18 cellular contexts compared by ENCODE assay signal in genomic region chr16:2427526-2427925, GRCh38. TPM values are rescaled to one million over a fixed set of nuclear protein-coding genes. Genes with fewer than 3 reads are reported as not detected.
A peak's percentile ranks its signal among the peaks of the same experiment; 100 is the strongest.
DNase-seq lines count a peak whose midpoint lies in the region; ATAC-seq, FAIRE-seq and TF ChIP-seq lines count a peak whose summit lies in the region.
"Had no signal": no experiment of that assay in that cellular context is flagged by ENCODE, and none has a peak within 500 bp of the region (broad histone marks: within the 10 kb centered on the region; RNA-seq: fewer than 3 reads in every experiment).

No MANE protein-coding gene starts in this region.

- peak overlapping the region; percentile 53; the same call in 1 of the 2 replicates for H2AK5ac ChIP-seq in H1 (ENCODE audit: low read depth, low read length)

- peaks cover 8 to 11% of the 10 kb centered on the region in 2 experiments for H4K20me1 ChIP-seq in H1 (replicated peaks in 1 of 2; ENCODE audit: control insufficient read depth in 1 of 2, insufficient read depth in 2 of 2, low read length in 2 of 2)

- WGBS in H1 (ENCODE audit: extremely low coverage in 1 of 2, insufficient coverage in 1 of 2, insufficient read length in 1 of 2, insufficient replicate concordance in 2 of 2, low coverage in 1 of 2, low lambda C conversion rate in 2 of 2, missing lambda C conversion rate in 1 of 2), 2 experiments = 88% methylated on average over 4 of the region's 4 CpGs; no CpG with 5 or more reads in 1 of the 2 experiments

- no peak overlapping the region for H4K5ac ChIP-seq in H1 (ENCODE audit: insufficient read length, low read depth, low read length)

- no peak overlapping the region for H4K91ac ChIP-seq in H1 (replicated peaks; ENCODE audit: insufficient read length, low read length)

- TF ChIP-seq POLR2A in H1 (IDR thresholded peaks at IDR 0.05; ENCODE audit: control extremely low read depth in 1 of 2, low read depth in 2 of 2, low read length in 2 of 2) = no peak

- 0 out of 2 replicates have a peak, but pooled peaks cover 6% of the 10 kb centered on the region for H3K79me1 ChIP-seq in H1 (ENCODE audit: low read depth, low read length)

- H3K79me2 ChIP-seq in H1 (ENCODE audit: control insufficient read depth in 1 of 2, insufficient read depth in 2 of 2, low read length in 2 of 2) = peaks cover 0 to 15% of the 10 kb centered on the region in 2 experiments; a peak in 2 of 4 replicates

- peak overlapping the region in 1 of 2 experiments; percentile 51; a peak in 1 of 4 replicates for H3K4me2 ChIP-seq in H1 (ENCODE audit: insufficient read depth in 1 of 2, low read depth in 2 of 2, low read length in 2 of 2)

- no TSS peak for BruUV-seq in Panc1 (replicated peaks; lab: Mats Ljungman, UMichigan)

- H4K8ac ChIP-seq in H1 (ENCODE audit: extremely low read depth, insufficient read depth, low read length) = no peak overlapping the region

- peaks cover 4% of the 10 kb centered on the region for H3K27me3 Mint-ChIP-seq in activated naive CD4-positive, alpha-beta T cell treated with anti-CD3 and anti-CD28 coated beads for 36 hours (ENCODE audit: low read depth)
- peaks cover 7% of the 10 kb centered on the region for H3K27me3 Mint-ChIP-seq in stimulated activated naive CD8-positive, alpha-beta T cell treated with anti-CD3 and anti-CD28 coated beads, Interleukin-15, amount 100 ng/mL, for 72 hours

- H3K4me3 Mint-ChIP-seq in activated naive CD4-positive, alpha-beta T cell treated with anti-CD3 and anti-CD28 coated beads for 36 hours = peak overlapping the region; percentile 87
- peak overlapping the region; percentile 56 to 97 for H3K4me3 Mint-ChIP-seq in stimulated activated naive CD8-positive, alpha-beta T cell treated with anti-CD3 and anti-CD28 coated beads, Interleukin-15, amount 100 ng/mL, for 72 hours

- H3K9me3 ChIP-seq in Panc1 (ENCODE audit: control insufficient read depth, insufficient read depth, low read depth, low read length) = no peaks in the 10 kb centered on the region
- no peaks in the 10 kb centered on the region for H3K9me3 ChIP-seq in H1 (ENCODE audit: insufficient read depth in 2 of 2, low read depth in 1 of 2, low read length in 1 of 2)
- H3K9me3 ChIP-seq: gastroesophageal sphincter had no signal

- H3K4me1 Mint-ChIP-seq in activated naive CD4-positive, alpha-beta T cell treated with anti-CD3 and anti-CD28 coated beads for 36 hours (ENCODE audit: low read depth) = peaks cover 17% of the 10 kb centered on the region
- H3K4me1 Mint-ChIP-seq in stimulated activated naive CD8-positive, alpha-beta T cell treated with anti-CD3 and anti-CD28 coated beads, Interleukin-15, amount 100 ng/mL, for 72 hours = peaks cover 37% of the 10 kb centered on the region

- H3K9ac ChIP-seq in H1 (replicated peaks in 1 of 4; ENCODE audit: extremely low read depth in 1 of 4, low read depth in 3 of 4, low read length in 3 of 4) = no peak overlapping the region

- H3K4me1 ChIP-seq in Panc1 (ENCODE audit: control insufficient read depth, insufficient read depth, low read length) = peaks cover 19% of the 10 kb centered on the region
- peaks cover 0 to 13% (median 6%) of the 10 kb centered on the region in 4 experiments; a peak in 5 of 7 replicates for H3K4me1 ChIP-seq in H1 (replicated peaks in 1 of 4; ENCODE audit: control insufficient read depth in 3 of 4, insufficient read depth in 4 of 4, low read length in 3 of 4)

- H3K27ac ChIP-seq in Panc1 (ENCODE audit: low read length) = peak overlapping the region; percentile 91
- H3K27ac ChIP-seq in H1 (ENCODE audit: low read depth, low read length) = no peak overlapping the region

- H2AFZ ChIP-seq in H1 (ENCODE audit: low read length) = no peak overlapping the region

- no peak overlapping the region for H2BK120ac ChIP-seq in H1 (replicated peaks; ENCODE audit: low read depth, low read length)

- H2BK5ac ChIP-seq in H1 (ENCODE audit: low read depth, low read length) = no peak overlapping the region

- H3K36me3 Mint-ChIP-seq in activated naive CD4-positive, alpha-beta T cell treated with anti-CD3 and anti-CD28 coated beads for 36 hours (ENCODE audit: low read depth) = peaks cover 23% of the 10 kb centered on the region

- POLR2A ChIA-PET in Panc1 (lab: Charles Lee) (no interaction called here), H1 (lab: Charles Lee; ENCODE audit: partially characterized antibody) (interaction anchor here (0.8 to 2.2 kb wide), 10 partner anchors 31 to 179 kb away, joined by 3 to 9 read pairs (median 3); partner anchors contain the start of genes ATP6V0C, ECI1 and TBC1D24), GM10248 (lab: Yijun Ruan, JAX) (no interaction called here)

- H3K9me3 Mint-ChIP-seq in activated naive CD4-positive, alpha-beta T cell treated with anti-CD3 and anti-CD28 coated beads for 36 hours = no peaks in the 10 kb centered on the region
- no peaks in the 10 kb centered on the region for H3K9me3 Mint-ChIP-seq in stimulated activated naive CD8-positive, alpha-beta T cell treated with anti-CD3 and anti-CD28 coated beads, Interleukin-15, amount 100 ng/mL, for 72 hours

- no peak for TF ChIP-seq CTCF in Panc1 (IDR thresholded peaks at IDR 0.05)
- no peak for TF ChIP-seq CTCF in H1 (IDR thresholded peaks at IDR 0.05; ENCODE audit: control extremely low read depth in 1 of 3, insufficient read depth in 1 of 3, low read depth in 1 of 3, low read length in 3 of 3)
- no peak for TF ChIP-seq CTCF in GM10248 (IDR thresholded peaks at IDR 0.05; ENCODE audit: control extremely low read depth, extremely low read depth, low read depth, missing control alignments)

- 0 out of 2 replicates have a peak overlapping the region, but pooled peaks have one; percentile 46 for H2BK15ac ChIP-seq in H1 (ENCODE audit: low read length)

- H3K18ac ChIP-seq in H1 (ENCODE audit: extremely low read depth, low read length) = no peak overlapping the region

- peaks cover 15% of the 10 kb centered on the region for H3K36me3 ChIP-seq in Panc1 (ENCODE audit: control insufficient read depth, insufficient read depth, low read length)
- H3K36me3 ChIP-seq in H1 (ENCODE audit: control insufficient read depth in 2 of 4, insufficient read depth in 4 of 4, low read length in 3 of 4) = peaks cover 6 to 10% (median 8%) of the 10 kb centered on the region in 4 experiments
- H3K36me3 ChIP-seq: gastroesophageal sphincter had no signal

- H3K14ac ChIP-seq in H1 (ENCODE audit: insufficient read length) = no peak overlapping the region

- no peak for DNase-seq in activated naive CD4-positive, alpha-beta T cell treated with anti-CD3 and anti-CD28 coated beads for 36 hours
- DNase-seq in activated naive CD4-positive, alpha-beta T cell treated with anti-CD3 and anti-CD28 coated beads, Interleukin-2, amount 50 U/mL, for 16 hours = no peak
- DNase-seq in Panc1 (ENCODE audit: low read depth, low spot score) = no peak
- no peak for DNase-seq in H1 (ENCODE audit: low read depth in 1 of 2, low spot score in 2 of 2)
- no peak for DNase-seq in stimulated activated naive CD8-positive, alpha-beta T cell treated with anti-CD3 and anti-CD28 coated beads, Interleukin-15, amount 100 ng/mL, for 72 hours
- DNase-seq in NCI-H1417 (lab: John Stamatoyannopoulos, UW) = no peak
- DNase-seq in GM10248 (ENCODE audit: extremely low spot score) = no peak
- DNase-seq: activated CD8-positive, alpha-beta memory T cell treated with anti-CD3 and anti-CD28 coated beads, Interleukin-2, amount 50 U/mL, for 4 hours; NCI-H1436; NCI-H510A; stimulated activated CD8-positive, alpha-beta memory T cell treated with anti-CD3 and anti-CD28 coated beads, Interleukin-4, amount 100 ng/mL, for 48 hours; T1000 had no signal

- in situ Hi-C loops in Panc1 (cut with HindIII; ENCODE audit: low pct_unique_long_range_greater_than_20kb, low sequenced_read_pairs) = no loop called here

- H2BK20ac ChIP-seq in H1 (ENCODE audit: low read length) = no peak overlapping the region

- H3K4me3 ChIP-seq in Panc1 (ENCODE audit: low read depth in 2 of 2, low read length in 2 of 2) (no peak overlapping the region), H1 (ENCODE audit: extremely low read depth in 1 of 4, insufficient read depth in 2 of 4, low read depth in 3 of 4, low read length in 4 of 4) (no peak overlapping the region)
- H3K4me3 ChIP-seq: gastroesophageal sphincter had no signal

- peak overlapping the region; percentile 40 for H3K4ac ChIP-seq in H1 (replicated peaks; ENCODE audit: insufficient read length, low read depth, low read length)

- CTCF ChIA-PET in activated naive CD4-positive, alpha-beta T cell treated with anti-CD3 and anti-CD28 coated beads for 36 hours (lab: Charles Lee) = no interaction called here
- CTCF ChIA-PET in Panc1 (lab: Charles Lee) = interaction anchor here (1.0 kb wide), 1 partner anchor 15 kb away, joined by 3 read pairs; no protein-coding TSS in a partner anchor
- CTCF ChIA-PET in H1 (lab: Charles Lee; ENCODE audit: partially characterized antibody) = interaction anchor here (0.7 to 2.8 kb wide), 10 partner anchors 14 to 189 kb away, joined by 3 to 9 read pairs (median 3); partner anchors contain the start of gene ECI1
- CTCF ChIA-PET in GM10248 (lab: Yijun Ruan, JAX) = interaction anchor here (0.9 to 1.7 kb wide), 5 partner anchors 9 to 87 kb away, joined by 3 to 7 read pairs (median 3); no protein-coding TSS in a partner anchor

- TF ChIP-seq EP300 in H1 (IDR thresholded peaks at IDR 0.05; ENCODE audit: borderline replicate concordance in 1 of 2, low read depth in 2 of 2, low read length in 2 of 2) = no peak

- ATAC-seq in Panc1 (no peak), GM21390 (IDR thresholded peaks at IDR 0.05; ENCODE audit: unreplicated experiment) (no peak)
- no peak for ATAC-seq in stimulated activated naive CD8-positive, alpha-beta T cell treated with anti-CD3 and anti-CD28 coated beads, Interleukin-15, amount 100 ng/mL, for 72 hours
- ATAC-seq: gastroesophageal sphincter had no signal

- no peak for FAIRE-seq in H1 (lab: Jason Lieb, UNC)
- FAIRE-seq: islet of Langerhans, urothelium cell line had no signal

- H3K27me3 ChIP-seq in Panc1 (ENCODE audit: control insufficient read depth, insufficient read depth, low read length) = no peaks in the 10 kb centered on the region
- H3K27me3 ChIP-seq in H1 (replicated peaks in 1 of 4; ENCODE audit: control insufficient read depth in 3 of 4, extremely low read depth in 1 of 4, insufficient read depth in 3 of 4, low read length in 3 of 4) = peaks cover 0 to 9% (median 2%) of the 10 kb centered on the region in 4 experiments; a peak in 2 of 7 replicates
- H3K27me3 ChIP-seq: gastroesophageal sphincter had no signal

- no peak overlapping the region for H3K23ac ChIP-seq in H1 (ENCODE audit: insufficient read length)

- no peak for TF ChIP-seq RAD21 in H1 (IDR thresholded peaks at IDR 0.05 in 1 of 2, conservative IDR thresholded peaks at IDR 0.05 in 1 of 2; ENCODE audit: low read depth in 2 of 2, low read length in 2 of 2)

- peaks cover 12% of the 10 kb centered on the region; the same call in 1 of the 2 replicates for H3K23me2 ChIP-seq in H1 (ENCODE audit: low read depth, low read length)

- no peak overlapping the region for H3K56ac ChIP-seq in H1 (replicated peaks; ENCODE audit: insufficient read length, low read depth, low read length)

- H2BK12ac ChIP-seq in H1 (ENCODE audit: low read depth, low read length) = peak overlapping the region; percentile 39; the same call in 1 of the 2 replicates

- H3K27ac Mint-ChIP-seq in activated naive CD4-positive, alpha-beta T cell treated with anti-CD3 and anti-CD28 coated beads for 36 hours = no peak overlapping the region
- H3K27ac Mint-ChIP-seq in stimulated activated naive CD8-positive, alpha-beta T cell treated with anti-CD3 and anti-CD28 coated beads, Interleukin-15, amount 100 ng/mL, for 72 hours = no peak overlapping the region

- intact Hi-C loops in activated naive CD4-positive, alpha-beta T cell treated with anti-CD3 and anti-CD28 coated beads for 36 hours (cut with micrococcal nuclease) = loop anchor here (5.0 to 10.0 kb wide), 2 partner anchors 45 to 213 kb away; partner anchors contain the start of genes BRICD5, NTN3 and PGP
- intact Hi-C loops in Panc1 (cut with micrococcal nuclease; ENCODE audit: unreplicated experiment) = no loop called here

RNA-seq across cellular contexts. Expression of gene CCNF, which starts 1.7 kb away (rescaled TPM):
- total RNA-seq in activated naive CD4-positive, alpha-beta T cell treated with anti-CD3 and anti-CD28 coated beads for 36 hours = 10 to 100 TPM; 73.5 to 74.5 TPM
- 35.8 TPM for total RNA-seq in Panc1 (2021; ENCODE audit: unreplicated experiment)
- 17.6 TPM for polyA plus RNA-seq in Panc1 (2012; ENCODE audit: insufficient read length)
- 54.3 and 55.9 TPM in 2 replicates for total RNA-seq in H1 (2021; fragmentation: NEBNext Ultra II Directional; extraction: Animal tissue kit (Norgen Biotek cat#: 25700))
- 15.4 and 25.5 TPM in 2 replicates for polyA plus RNA-seq in H1 (2011; rRNA removed)
- polyA plus RNA-seq in H1 (2011; cell fraction: cytosol; rRNA removed) = 19.4 TPM
- 33.2 TPM for polyA plus RNA-seq in H1 (2011; cell fraction: nucleus; rRNA removed)
- polyA plus RNA-seq in H1 (2012, experiment 1 of 2) = 28.0 to 37.5 TPM (median 33.7 TPM) in 4 replicates
- 38.2 TPM for polyA plus RNA-seq in H1 (2012, experiment 2 of 2)
- polyA plus RNA-seq in H1 (2013, experiment 1 of 2) = 21.7 TPM
- 21.4 TPM for polyA plus RNA-seq in H1 (2013, experiment 2 of 2)
- polyA minus RNA-seq in H1 (2011; rRNA and poly(A)+ RNA removed) = 41.3 and 59.4 TPM in 2 replicates
- polyA minus RNA-seq in H1 (2011; cell fraction: cytosol; rRNA and poly(A)+ RNA removed) = 33.2 TPM
- 36.2 TPM for polyA minus RNA-seq in H1 (2011; cell fraction: nucleus; rRNA and poly(A)+ RNA removed)

RNA-seq across cellular contexts. Expression of gene TEDC2, which starts 32.4 kb away (rescaled TPM):
- total RNA-seq in activated naive CD4-positive, alpha-beta T cell treated with anti-CD3 and anti-CD28 coated beads for 36 hours = 10 to 100 TPM; 24.2 to 24.8 TPM
- total RNA-seq in Panc1 (2021; ENCODE audit: unreplicated experiment) = 25.0 TPM
- 18.1 TPM for polyA plus RNA-seq in Panc1 (2012; ENCODE audit: insufficient read length)
- total RNA-seq in H1 (2021; fragmentation: NEBNext Ultra II Directional; extraction: Animal tissue kit (Norgen Biotek cat#: 25700)) = 54.2 and 54.6 TPM in 2 replicates
- 55.6 and 71.2 TPM in 2 replicates for polyA plus RNA-seq in H1 (2011; rRNA removed)
- polyA plus RNA-seq in H1 (2011; cell fraction: cytosol; rRNA removed) = 57.9 TPM
- polyA plus RNA-seq in H1 (2011; cell fraction: nucleus; rRNA removed) = 227 TPM
- 41.6 to 54.3 TPM (median 48.8 TPM) in 4 replicates for polyA plus RNA-seq in H1 (2012, experiment 1 of 2)
- 45.5 TPM for polyA plus RNA-seq in H1 (2012, experiment 2 of 2)
- polyA plus RNA-seq in H1 (2013, experiment 1 of 2) = 32.6 TPM
- polyA plus RNA-seq in H1 (2013, experiment 2 of 2) = 32.0 TPM
- polyA minus RNA-seq in H1 (2011; rRNA and poly(A)+ RNA removed) = 17.1 and 20.1 TPM in 2 replicates
- polyA minus RNA-seq in H1 (2011; cell fraction: cytosol; rRNA and poly(A)+ RNA removed) = 27.2 TPM
- 66.0 TPM for polyA minus RNA-seq in H1 (2011; cell fraction: nucleus; rRNA and poly(A)+ RNA removed)
- total RNA-seq: mononuclear cell had no signal

RNA-seq across cellular contexts. Expression of gene NTN3, which starts 43.6 kb away (rescaled TPM):
- total RNA-seq in activated naive CD4-positive, alpha-beta T cell treated with anti-CD3 and anti-CD28 coated beads for 36 hours = not detected
- total RNA-seq in Panc1 (2021; ENCODE audit: unreplicated experiment) = 3.2 TPM
- 2.3 TPM for polyA plus RNA-seq in Panc1 (2012; ENCODE audit: insufficient read length)
- 0.34 and 0.52 TPM in 2 replicates for total RNA-seq in H1 (2021; fragmentation: NEBNext Ultra II Directional; extraction: Animal tissue kit (Norgen Biotek cat#: 25700))
- 0.30 and 0.74 TPM in 2 replicates for polyA plus RNA-seq in H1 (2011; rRNA removed)
- polyA plus RNA-seq in H1 (2011; cell fraction: cytosol; rRNA removed) = 0.32 TPM
- polyA plus RNA-seq in H1 (2011; cell fraction: nucleus; rRNA removed) = 2.5 TPM
- 0.08 to 0.20 TPM (median 0.08 TPM) in 3 of 4 replicates, not detected in the other for polyA plus RNA-seq in H1 (2012, experiment 1 of 2)
- 0.10 TPM for polyA plus RNA-seq in H1 (2012, experiment 2 of 2)
- 0.10 TPM for polyA plus RNA-seq in H1 (2013, experiment 1 of 2)
- polyA plus RNA-seq in H1 (2013, experiment 2 of 2) = 0.15 TPM
- 0.13 and 0.46 TPM in 2 replicates for polyA minus RNA-seq in H1 (2011; rRNA and poly(A)+ RNA removed)
- polyA minus RNA-seq in H1 (2011; cell fraction: cytosol; rRNA and poly(A)+ RNA removed) = 1.1 TPM
- polyA minus RNA-seq in H1 (2011; cell fraction: nucleus; rRNA and poly(A)+ RNA removed) = 4.2 TPM
- total RNA-seq: gastroesophageal sphincter, mononuclear cell, pulmonary artery endothelial cell had no signal

RNA-seq across cellular contexts. Expression of gene TBC1D24, which starts 47.4 kb away (rescaled TPM):
- total RNA-seq in activated naive CD4-positive, alpha-beta T cell treated with anti-CD3 and anti-CD28 coated beads for 36 hours = 1 to 10 TPM; 8.1 to 8.6 TPM
- total RNA-seq in Panc1 (2021; ENCODE audit: unreplicated experiment) = 26.7 TPM
- polyA plus RNA-seq in Panc1 (2012; ENCODE audit: insufficient read length) = 15.9 TPM
- total RNA-seq in H1 (2021; fragmentation: NEBNext Ultra II Directional; extraction: Animal tissue kit (Norgen Biotek cat#: 25700)) = 18.6 and 21.5 TPM in 2 replicates
- polyA plus RNA-seq in H1 (2011; rRNA removed) = 8.7 and 13.3 TPM in 2 replicates
- 9.4 TPM for polyA plus RNA-seq in H1 (2011; cell fraction: cytosol; rRNA removed)
- 22.2 TPM for polyA plus RNA-seq in H1 (2011; cell fraction: nucleus; rRNA removed)
- polyA plus RNA-seq in H1 (2012, experiment 1 of 2) = 7.7 to 10.3 TPM (median 9.2 TPM) in 4 replicates
- polyA plus RNA-seq in H1 (2012, experiment 2 of 2) = 4.2 TPM
- polyA plus RNA-seq in H1 (2013, experiment 1 of 2) = 7.5 TPM
- 7.0 TPM for polyA plus RNA-seq in H1 (2013, experiment 2 of 2)
- 13.1 and 14.6 TPM in 2 replicates for polyA minus RNA-seq in H1 (2011; rRNA and poly(A)+ RNA removed)
- 15.0 TPM for polyA minus RNA-seq in H1 (2011; cell fraction: cytosol; rRNA and poly(A)+ RNA removed)
- 13.0 TPM for polyA minus RNA-seq in H1 (2011; cell fraction: nucleus; rRNA and poly(A)+ RNA removed)
